In genomic region chr13:32791545-32792172, GRCh38 we compare ENCODE assay signal across 10 cellular contexts.
DNase-seq lines count a peak whose midpoint lies in the region; ATAC-seq, FAIRE-seq and TF ChIP-seq lines count a peak whose summit lies in the region.
"Had no signal": no experiment of that assay in that cellular context is flagged by ENCODE, and none has a peak within 500 bp of the region (broad histone marks: within the 10 kb centered on the region; RNA-seq: fewer than 3 reads in every experiment).

No MANE protein-coding gene starts in this region.

- peak; percentile 71 for FAIRE-seq in GM12878 (lab: Jason Lieb, UNC)

- H3K4me3 ChIP-seq in GM12865 (ENCODE audit: low read depth, low read length) (no peak overlapping the region), GM12878 (no peak overlapping the region), testis (no peak overlapping the region)
- H3K4me3 ChIP-seq: gastroesophageal sphincter, skin epidermis had no signal

- peaks cover 9% of the 10 kb centered on the region; the same call in 1 of the 2 replicates for H3K4me1 ChIP-seq in GM12878 (ENCODE audit: control insufficient read depth, insufficient read depth, low read length)
- H3K4me1 ChIP-seq in testis: no peaks in the 10 kb centered on the region
- H3K4me1 ChIP-seq: gastroesophageal sphincter had no signal

- H3K27me3 ChIP-seq in GM12878 (replicated peaks in 1 of 2; ENCODE audit: control insufficient read depth in 2 of 2, insufficient read depth in 2 of 2, low read length in 1 of 2) (no peaks in the 10 kb centered on the region), testis (no peaks in the 10 kb centered on the region)
- H3K27me3 ChIP-seq: gastroesophageal sphincter had no signal

- BruUV-seq in GM12878 (replicated peaks; lab: Mats Ljungman, UMichigan): no TSS peak

- RAD21 ChIA-PET in GM12878 (lab: Charles Lee; ENCODE audit: unreplicated experiment): interaction anchor here (0.6 kb wide), 1 partner anchor 119 kb away, joined by 3 read pairs; no protein-coding TSS in a partner anchor

- no peak for TF ChIP-seq RAD21 in GM12878 (IDR thresholded peaks at IDR 0.05; ENCODE audit: insufficient read depth, low read depth, low read length)

- H3K36me3 ChIP-seq in GM12878 (ENCODE audit: control insufficient read depth in 2 of 2, insufficient read depth in 2 of 2, low read length in 1 of 2) (peaks cover 0 to 2% of the 10 kb centered on the region in 2 experiments; a peak in 2 of 4 replicates), testis (ENCODE audit: low read depth, missing control alignments) (no peaks in the 10 kb centered on the region)

- CTCF ChIA-PET in GM12878 (lab: Yijun Ruan, JAX): interaction anchor here (0.6 kb wide), 1 partner anchor 206 kb away, joined by 3 read pairs; the partner anchor contains the start of gene PDS5B

- no peaks in the 10 kb centered on the region for H3K79me2 ChIP-seq in GM12878 (ENCODE audit: control insufficient read depth, insufficient read depth, low read length)

- no peak for TF ChIP-seq CTCF in GM12865 (IDR thresholded peaks at IDR 0.05; ENCODE audit: insufficient read depth, low read depth, low read length, missing control alignments)
- no peak for TF ChIP-seq CTCF in GM12878 (IDR thresholded peaks at IDR 0.05 in 2 of 3, conservative IDR thresholded peaks at IDR 0.05 in 1 of 3; ENCODE audit: control insufficient read depth in 2 of 3, extremely low read depth in 1 of 3, insufficient read depth in 1 of 3, low read depth in 3 of 3, low read length in 3 of 3)
- TF ChIP-seq CTCF in testis (IDR thresholded peaks at IDR 0.05): no peak

- peak in 1 of 2 experiments; percentile 39; a peak in 1 of 4 replicates for TF ChIP-seq EP300 in GM12878 (IDR thresholded peaks at IDR 0.05; ENCODE audit: borderline replicate concordance in 1 of 2, control insufficient read depth in 1 of 2, low read depth in 2 of 2, low read length in 2 of 2)

- DNase-seq in GM12865 (ENCODE audit: low read depth) (peak; percentile 86), GM12878 (ENCODE audit: low read depth, low spot score) (peak; percentile 62), NCI-H2081 (lab: John Stamatoyannopoulos, UW) (no peak), testis (no peak), NCI-H146 (lab: John Stamatoyannopoulos, UW) (no peak)
- DNase-seq in activated CD8-positive, alpha-beta memory T cell treated with anti-CD3 and anti-CD28 coated beads, Interleukin-2, amount 50 U/mL, for 4 hours: no peak

- 23% methylated on average over 8 of the region's 8 CpGs for WGBS in GM12878 (ENCODE audit: insufficient coverage, insufficient replicate concordance, low lambda C conversion rate, missing lambda C conversion rate)
- WGBS in testis, 2 donors: 51 to 69% methylated on average over 8 of the region's 8 CpGs

- H3K4me2 ChIP-seq in GM12878 (ENCODE audit: control insufficient read depth, insufficient read depth): peak overlapping the region; percentile 46

- H3K9me3 ChIP-seq in GM12878 (replicated peaks; ENCODE audit: control insufficient read depth, insufficient read depth, low read length): no peaks in the 10 kb centered on the region
- H3K9me3 ChIP-seq in testis: no peaks in the 10 kb centered on the region
- H3K9me3 ChIP-seq: gastroesophageal sphincter had no signal

- no peak overlapping the region for H3K9ac ChIP-seq in GM12878 (ENCODE audit: control insufficient read depth, insufficient read depth, low read length)

- ATAC-seq in GM19468 (IDR thresholded peaks at IDR 0.05; ENCODE audit: extremely low read depth, unreplicated experiment) (peak; percentile 60), HG03442 (IDR thresholded peaks at IDR 0.05; ENCODE audit: unreplicated experiment) (peak; percentile 85), GM12878 (peak; percentile 88)
- ATAC-seq: gastroesophageal sphincter had no signal

- peak overlapping the region; percentile 40; the same call in 1 of the 2 replicates for H3K27ac ChIP-seq in GM12878 (ENCODE audit: control insufficient read depth, insufficient read depth)
- H3K27ac ChIP-seq in testis: no peak overlapping the region
- H3K27ac ChIP-seq: gastroesophageal sphincter, skin epidermis had no signal

- no peak overlapping the region for H2AFZ ChIP-seq in GM12878 (ENCODE audit: control insufficient read depth, low read depth, low read length)

- SMC1A ChIA-PET in GM12878 (lab: Charles Lee; ENCODE audit: uncharacterized antibody, unreplicated experiment): interaction anchor here (0.6 to 0.7 kb wide), 2 partner anchors 15 to 50 kb away, joined by 3 read pairs; no protein-coding TSS in a partner anchor

- in situ Hi-C loops in GM12878 (cut with MboI): no loop called here

- POLR2A ChIA-PET in GM12878 (lab: Charles Lee): no interaction called here

- no peak for TF ChIP-seq POLR2A in GM12878 (IDR thresholded peaks at IDR 0.05; ENCODE audit: low read depth, low read length)
- no peak for TF ChIP-seq POLR2A in testis (IDR thresholded peaks at IDR 0.05)

- intact Hi-C loops in GM12878 (cut with micrococcal nuclease; ENCODE audit: unreplicated experiment) (no loop called here), testis (cut with DNase I; ENCODE audit: low total_unique reads) (no loop called here)

- H4K20me1 ChIP-seq in GM12878 (ENCODE audit: control insufficient read depth, insufficient read depth): no peaks in the 10 kb centered on the region

TF ChIP-seq in GM12878, 131 proteins besides CTCF, POLR2A, EP300 and RAD21 (continues in another document):
- TF ChIP-seq ZNF24 (IDR thresholded peaks at IDR 0.05) (no peak), KAT2A (conservative IDR thresholded peaks at IDR 0.05; ENCODE audit: control insufficient read depth, low read depth, low read length) (no peak), MEF2B (IDR thresholded peaks at IDR 0.05; ENCODE audit: partially characterized antibody, poor library complexity, severe bottlenecking) (peak; percentile 94), NFIC (IDR thresholded peaks at IDR 0.05; ENCODE audit: low read depth, low read length) (peak; percentile 61; the same call in 1 of the 2 replicates), SPI1 (IDR thresholded peaks at IDR 0.05; ENCODE audit: borderline replicate concordance, insufficient read depth, low read depth, low read length) (peak; percentile 88), SMAD1 (IDR thresholded peaks at IDR 0.05; ENCODE audit: low read depth, partially characterized antibody) (no peak), GATAD2B (conservative IDR thresholded peaks at IDR 0.05; ENCODE audit: low read depth) (0 out of 2 replicates have a peak, but pooled peaks have one; percentile 37), DPF2 (IDR thresholded peaks at IDR 0.05) (peak; percentile 60; the same call in 1 of the 2 replicates), POU2F2 (IDR thresholded peaks at IDR 0.05; ENCODE audit: borderline replicate concordance, low read depth, low read length) (peak; percentile 71; the same call in 1 of the 3 replicates), SRF (IDR thresholded peaks at IDR 0.05; ENCODE audit: low read depth in 2 of 2, low read length in 2 of 2) (0 out of 4 replicates have a peak, but pooled peaks of 1 of the 2 experiments have one; percentile 15), IRF4 (IDR thresholded peaks at IDR 0.05; ENCODE audit: low read depth, low read length) (peak; percentile 62), PAX5 (IDR thresholded peaks at IDR 0.05; ENCODE audit: borderline replicate concordance, low read depth, low read length) (peak; percentile 51; the same call in 1 of the 2 replicates), CBX5 (IDR thresholded peaks at IDR 0.05; ENCODE audit: low read depth) (0 out of 2 replicates have a peak, but pooled peaks have one; percentile 26), EED (IDR thresholded peaks at IDR 0.05; ENCODE audit: low read depth) (peak; percentile 72), RUNX3 (IDR thresholded peaks at IDR 0.05; ENCODE audit: low read length) (peak; percentile 90), FOXM1 (IDR thresholded peaks at IDR 0.05; ENCODE audit: low read depth, low read length) (peak; percentile 38; the same call in 1 of the 2 replicates), IKZF2 (IDR thresholded peaks at IDR 0.05) (peak; percentile 77 to 80), STAT1 (conservative IDR thresholded peaks at IDR 0.05) (no peak)
- TF ChIP-seq, protein P1, sequence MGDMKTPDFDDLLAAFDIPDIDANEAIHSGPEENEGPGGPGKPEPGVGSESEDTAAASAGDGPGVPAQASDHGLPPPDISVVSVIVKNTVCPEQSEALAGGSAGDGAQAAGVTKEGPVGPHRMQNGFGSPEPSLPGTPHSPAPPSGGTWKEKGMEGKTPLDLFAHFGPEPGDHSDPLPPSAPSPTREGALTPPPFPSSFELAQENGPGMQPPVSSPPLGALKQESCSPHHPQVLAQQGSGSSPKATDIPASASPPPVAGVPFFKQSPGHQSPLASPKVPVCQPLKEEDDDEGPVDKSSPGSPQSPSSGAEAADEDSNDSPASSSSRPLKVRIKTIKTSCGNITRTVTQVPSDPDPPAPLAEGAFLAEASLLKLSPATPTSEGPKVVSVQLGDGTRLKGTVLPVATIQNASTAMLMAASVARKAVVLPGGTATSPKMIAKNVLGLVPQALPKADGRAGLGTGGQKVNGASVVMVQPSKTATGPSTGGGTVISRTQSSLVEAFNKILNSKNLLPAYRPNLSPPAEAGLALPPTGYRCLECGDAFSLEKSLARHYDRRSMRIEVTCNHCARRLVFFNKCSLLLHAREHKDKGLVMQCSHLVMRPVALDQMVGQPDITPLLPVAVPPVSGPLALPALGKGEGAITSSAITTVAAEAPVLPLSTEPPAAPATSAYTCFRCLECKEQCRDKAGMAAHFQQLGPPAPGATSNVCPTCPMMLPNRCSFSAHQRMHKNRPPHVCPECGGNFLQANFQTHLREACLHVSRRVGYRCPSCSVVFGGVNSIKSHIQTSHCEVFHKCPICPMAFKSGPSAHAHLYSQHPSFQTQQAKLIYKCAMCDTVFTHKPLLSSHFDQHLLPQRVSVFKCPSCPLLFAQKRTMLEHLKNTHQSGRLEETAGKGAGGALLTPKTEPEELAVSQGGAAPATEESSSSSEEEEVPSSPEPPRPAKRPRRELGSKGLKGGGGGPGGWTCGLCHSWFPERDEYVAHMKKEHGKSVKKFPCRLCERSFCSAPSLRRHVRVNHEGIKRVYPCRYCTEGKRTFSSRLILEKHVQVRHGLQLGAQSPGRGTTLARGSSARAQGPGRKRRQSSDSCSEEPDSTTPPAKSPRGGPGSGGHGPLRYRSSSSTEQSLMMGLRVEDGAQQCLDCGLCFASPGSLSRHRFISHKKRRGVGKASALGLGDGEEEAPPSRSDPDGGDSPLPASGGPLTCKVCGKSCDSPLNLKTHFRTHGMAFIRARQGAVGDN (IDR thresholded peaks at IDR 0.05): peak; percentile 53; the same call in 1 of the 2 replicates

Comparison
In these comparisons a context has a peak if more than half of its experiments do, and no peak if none do; other contexts are left out.
1. DNase-seq: peak in GM12865 (single experiment) and GM12878 (single experiment); none in activated CD8-positive, alpha-beta memory T cell treated with anti-CD3 and anti-CD28 coated beads, Interleukin-2, amount 50 U/mL, for 4 hours (single experiment), NCI-H2081 (0 of 2), testis (single experiment) and NCI-H146 (single experiment).
2. Peak in every context shown above with its lines, with median percentiles within 50 percentile points of each other: ATAC-seq.